ENCODE assay signal across 10 cellular contexts in the genomic region with DNA sequence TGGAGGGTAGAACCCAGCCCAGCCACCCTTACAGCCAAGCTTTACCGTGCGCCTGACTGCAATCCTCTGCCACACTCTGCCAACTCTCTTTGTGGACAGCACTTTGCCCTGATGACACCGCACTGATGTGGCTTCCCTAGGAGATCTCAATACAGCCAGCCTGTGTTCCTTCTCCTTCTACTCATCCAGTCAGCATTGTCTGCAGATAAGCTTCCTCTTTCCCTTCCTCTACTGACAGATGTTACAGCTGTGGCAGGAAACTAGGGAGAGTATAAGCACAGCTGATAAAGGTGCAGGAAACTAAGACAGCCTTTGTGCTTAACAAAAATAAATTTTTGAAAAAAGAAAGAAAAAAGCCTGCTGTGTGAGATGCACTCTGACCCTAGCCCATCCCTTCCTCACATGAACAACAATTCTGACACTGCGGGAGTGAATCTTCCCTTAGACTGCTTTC. TPM values are rescaled to one million over a fixed set of nuclear protein-coding genes. Genes with fewer than 3 reads are reported as not detected.
DNase-seq lines count a peak whose midpoint lies in the region; ATAC-seq, FAIRE-seq and TF ChIP-seq lines count a peak whose summit lies in the region.
"Had no signal": no experiment of that assay in that cellular context is flagged by ENCODE, and none has a peak within 500 bp of the region (broad histone marks: within the 10 kb centered on the region; RNA-seq: fewer than 3 reads in every experiment).

No MANE protein-coding gene starts in this region.

- FAIRE-seq in GM12892 (lab: Jason Lieb, UNC) = no peak

- H3K4me3 ChIP-seq in WERI-Rb-1 (ENCODE audit: low read depth, low read length) = no peak overlapping the region
- H3K4me3 ChIP-seq: thoracic aorta had no signal

- 0 out of 2 replicates have a peak, but pooled peaks have one; percentile 19 for TF ChIP-seq POLR2A in GM12892 (IDR thresholded peaks at IDR 0.05; ENCODE audit: low read depth, low read length)

- H3K36me3 ChIP-seq in WERI-Rb-1 = peaks cover 88% of the 10 kb centered on the region

- no peaks in the 10 kb centered on the region for H3K9me3 ChIP-seq in WERI-Rb-1 (ENCODE audit: severe bottlenecking)
- H3K9me3 ChIP-seq: thoracic aorta had no signal

- DNase-seq in GM12892 (ENCODE audit: insufficient read length) (no peak), OCI-M1 (lab: John Stamatoyannopoulos, UW) (peak; percentile 84), dermis microvascular lymphatic vessel endothelial cell (ENCODE audit: low read depth in 2 of 2) (peak; percentile 81 to 84), naive B cell (no peak), iPS-NIHi7 (ENCODE audit: extremely low spot score) (no peak), NCI-H1436 (lab: John Stamatoyannopoulos, UW) (no peak), WERI-Rb-1 (no peak)
- DNase-seq: stimulated activated CD4-positive, alpha-beta T cell treated with anti-CD3 and anti-CD28 coated beads, Interleukin-4, amount 100 ng/mL, for 4 hours had no signal

- H3K36me3 Mint-ChIP-seq in naive B cell = peaks cover 0 to 7% of the 10 kb centered on the region in 2 donors

- H3K27me3 ChIP-seq in WERI-Rb-1 (ENCODE audit: insufficient read depth, low read depth, severe bottlenecking) = no peaks in the 10 kb centered on the region

- H3K27ac Mint-ChIP-seq in naive B cell = peak overlapping the region in 5 of 6 donors; percentile 34 to 67 (median 48)

- no peaks in the 10 kb centered on the region for H3K27me3 Mint-ChIP-seq in naive B cell

- no peaks in the 10 kb centered on the region for H3K9me3 Mint-ChIP-seq in naive B cell

- peaks cover 15 to 28% (median 16%) of the 10 kb centered on the region in 3 donors for H3K4me1 Mint-ChIP-seq in naive B cell

- no peak overlapping the region for H3K27ac ChIP-seq in WERI-Rb-1
- H3K27ac ChIP-seq: thoracic aorta had no signal

- ATAC-seq in naive B cell (ENCODE audit: low read depth in 2 of 2) (peak; percentile 23), HG02610 (IDR thresholded peaks at IDR 0.05; ENCODE audit: unreplicated experiment) (no peak)

- no peak for TF ChIP-seq CTCF in WERI-Rb-1 (IDR thresholded peaks at IDR 0.05; ENCODE audit: low read depth, low read length)

- H3K4me3 Mint-ChIP-seq in naive B cell = peak overlapping the region in 1 of 8 donors; percentile 41

RNA-seq across cellular contexts. Expression of gene CEP68, which starts 25.0 kb away (rescaled TPM):
- 6.4 TPM for polyA plus RNA-seq in GM12892 (2012; ENCODE audit: missing spikeins)
- 37.2 and 45.6 TPM in 2 replicates for total RNA-seq in dermis microvascular lymphatic vessel endothelial cell
- polyA plus RNA-seq in naive B cell (ENCODE audit: low read depth in 6 of 6) = 10 to 100 TPM; 16.6 to 21.0 (median 18.6) TPM

RNA-seq across cellular contexts. Expression of gene RAB1A, which starts 48.6 kb away (rescaled TPM):
- polyA plus RNA-seq in GM12892 (2012; ENCODE audit: missing spikeins) = 75.3 TPM
- total RNA-seq in dermis microvascular lymphatic vessel endothelial cell = 69.3 and 81.7 TPM in 2 replicates
- 10 to 100 TPM; 53.4 to 92.2 (median 60.5) TPM for polyA plus RNA-seq in naive B cell (ENCODE audit: low read depth in 6 of 6)

Comparison
In these comparisons a context has a peak if more than half of its experiments do, and no peak if none do; other contexts are left out.
1. DNase-seq: peak in OCI-M1 (single experiment) and dermis microvascular lymphatic vessel endothelial cell (2 of 2); none in GM12892 (single experiment), naive B cell (single experiment), iPS-NIHi7 (single experiment), NCI-H1436 (single experiment) and WERI-Rb-1 (single experiment).